ENCODE assay signal across 2 cellular contexts in genomic region chr11:10664511-10664910, GRCh38.
TF ChIP-seq lines count a peak whose summit lies in the region.

No MANE protein-coding gene starts in this region.

TF ChIP-seq in IMR-90, 13 proteins besides CTCF, POLR2A, EP300 and RAD21:
- TF ChIP-seq FOS (IDR thresholded peaks at IDR 0.05; ENCODE audit: low read depth, low read length), result no peak
- TF ChIP-seq, protein P1, sequence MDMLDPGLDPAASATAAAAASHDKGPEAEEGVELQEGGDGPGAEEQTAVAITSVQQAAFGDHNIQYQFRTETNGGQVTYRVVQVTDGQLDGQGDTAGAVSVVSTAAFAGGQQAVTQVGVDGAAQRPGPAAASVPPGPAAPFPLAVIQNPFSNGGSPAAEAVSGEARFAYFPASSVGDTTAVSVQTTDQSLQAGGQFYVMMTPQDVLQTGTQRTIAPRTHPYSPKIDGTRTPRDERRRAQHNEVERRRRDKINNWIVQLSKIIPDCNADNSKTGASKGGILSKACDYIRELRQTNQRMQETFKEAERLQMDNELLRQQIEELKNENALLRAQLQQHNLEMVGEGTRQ (IDR thresholded peaks at IDR 0.05; ENCODE audit: low read depth, low read length), result peak; percentile 60; the same call in 1 of the 2 replicates

TF ChIP-seq in K562, 482 proteins besides CTCF, POLR2A, EP300 and RAD21:
- TF ChIP-seq RBM25 (IDR thresholded peaks at IDR 0.05; ENCODE audit: low read depth, low read length, severe bottlenecking), result peak; percentile 39
- TF ChIP-seq ZBTB1 (CRISPR knock-in tag; IDR thresholded peaks at IDR 0.05; ENCODE audit: borderline replicate concordance, low read depth), result no peak
- no peak for TF ChIP-seq TFE3 (CRISPR knock-in tag; IDR thresholded peaks at IDR 0.05)
- peak; percentile 58; the same call in 1 of the 2 replicates for TF ChIP-seq RAD51 (IDR thresholded peaks at IDR 0.05; ENCODE audit: borderline replicate concordance, low read depth)
- TF ChIP-seq, protein P2, sequence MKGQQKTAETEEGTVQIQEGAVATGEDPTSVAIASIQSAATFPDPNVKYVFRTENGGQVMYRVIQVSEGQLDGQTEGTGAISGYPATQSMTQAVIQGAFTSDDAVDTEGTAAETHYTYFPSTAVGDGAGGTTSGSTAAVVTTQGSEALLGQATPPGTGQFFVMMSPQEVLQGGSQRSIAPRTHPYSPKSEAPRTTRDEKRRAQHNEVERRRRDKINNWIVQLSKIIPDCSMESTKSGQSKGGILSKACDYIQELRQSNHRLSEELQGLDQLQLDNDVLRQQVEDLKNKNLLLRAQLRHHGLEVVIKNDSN (CRISPR knock-in tag; IDR thresholded peaks at IDR 0.05), result peak; percentile 83
- TF ChIP-seq, protein P1 (CRISPR knock-in tag; IDR thresholded peaks at IDR 0.05), result peak; percentile 83
- TF ChIP-seq, protein P3, sequence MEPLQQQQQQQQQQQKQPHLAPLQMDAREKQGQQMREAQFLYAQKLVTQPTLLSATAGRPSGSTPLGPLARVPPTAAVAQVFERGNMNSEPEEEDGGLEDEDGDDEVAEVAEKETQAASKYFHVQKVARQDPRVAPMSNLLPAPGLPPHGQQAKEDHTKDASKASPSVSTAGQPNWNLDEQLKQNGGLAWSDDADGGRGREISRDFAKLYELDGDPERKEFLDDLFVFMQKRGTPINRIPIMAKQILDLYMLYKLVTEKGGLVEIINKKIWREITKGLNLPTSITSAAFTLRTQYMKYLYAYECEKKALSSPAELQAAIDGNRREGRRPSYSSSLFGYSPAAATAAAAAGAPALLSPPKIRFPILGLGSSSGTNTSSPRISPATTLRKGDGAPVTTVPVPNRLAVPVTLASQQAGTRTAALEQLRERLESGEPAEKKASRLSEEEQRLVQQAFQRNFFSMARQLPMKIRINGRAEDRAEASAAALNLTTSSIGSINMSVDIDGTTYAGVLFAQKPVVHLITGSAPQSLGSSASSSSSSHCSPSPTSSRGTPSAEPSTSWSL (CRISPR knock-in tag; IDR thresholded peaks at IDR 0.05; ENCODE audit: borderline replicate concordance), result no peak
- peak; percentile 88 for TF ChIP-seq NFYB (IDR thresholded peaks at IDR 0.05; ENCODE audit: extremely low read depth, insufficient read length)
